ENCODE assay signal across 10 cellular contexts in genomic region chr7:1925349-1925748, GRCh38.
DNase-seq lines count a peak whose midpoint lies in the region; ATAC-seq and TF ChIP-seq lines count a peak whose summit lies in the region.
"Had no signal": no experiment of that assay in that cellular context is flagged by ENCODE, and none has a peak within 500 bp of the region (broad histone marks: within the 10 kb centered on the region; RNA-seq: fewer than 3 reads in every experiment).

No MANE protein-coding gene starts in this region.

- no peak overlapping the region for H3K27ac ChIP-seq in CD8-positive, alpha-beta memory T cell (ENCODE audit: low read depth, low read length)
- no peak overlapping the region for H3K27ac ChIP-seq in fibroblast of lung (ENCODE audit: insufficient read depth, low read length)
- H3K27ac ChIP-seq: parathyroid adenoma had no signal

- no peaks in the 10 kb centered on the region for H3K36me3 ChIP-seq in CD8-positive, alpha-beta memory T cell (ENCODE audit: insufficient read depth, low read length)
- no peaks in the 10 kb centered on the region for H3K36me3 ChIP-seq in fibroblast of lung (ENCODE audit: control insufficient read depth, insufficient read depth, low read length)

- no peaks in the 10 kb centered on the region for H3K9me3 Mint-ChIP-seq in CD8-positive, alpha-beta memory T cell

- POLR2A ChIA-PET in AG04449 (lab: Yijun Ruan, JAX) = no interaction called here
- POLR2A ChIA-PET in CD8-positive, alpha-beta memory T cell (lab: Charles Lee) = no interaction called here

- H3K36me3 Mint-ChIP-seq in CD8-positive, alpha-beta memory T cell = peaks cover 0 to 33% (median 5%) of the 10 kb centered on the region in 3 donors

- peaks cover 66 to 76% (median 73%) of the 10 kb centered on the region in 3 donors for H3K4me1 Mint-ChIP-seq in CD8-positive, alpha-beta memory T cell

- no peaks in the 10 kb centered on the region for H3K79me2 ChIP-seq in fibroblast of lung (ENCODE audit: control insufficient read depth, insufficient read depth, low read length)
- H3K79me2 ChIP-seq: parathyroid adenoma had no signal

- peak overlapping the region; percentile 1 to 67 (median 56) for H3K4me3 Mint-ChIP-seq in CD8-positive, alpha-beta memory T cell

- H4K20me1 ChIP-seq in fibroblast of lung (ENCODE audit: control insufficient read depth, extremely low read depth, insufficient read depth, low read length) = no peaks in the 10 kb centered on the region

- ATAC-seq in sciatic nerve = no peak

- H3K4me3 ChIP-seq in AG04449 (ENCODE audit: low read depth, low read length) (no peak overlapping the region), fibroblast of lung (replicated peaks in 1 of 4; ENCODE audit: control extremely low read depth in 1 of 4, insufficient read depth in 1 of 4, low read depth in 3 of 4, low read length in 4 of 4) (no peak overlapping the region)
- H3K4me3 ChIP-seq in CD8-positive, alpha-beta memory T cell (ENCODE audit: low read length) = peak overlapping the region; percentile 21

- peak overlapping the region in 5 of 8 donors; percentile 17 to 95 (median 76) for H3K27ac Mint-ChIP-seq in CD8-positive, alpha-beta memory T cell

- no peak overlapping the region for H2AFZ ChIP-seq in fibroblast of lung (ENCODE audit: low read length)
- H2AFZ ChIP-seq: parathyroid adenoma had no signal

- TF ChIP-seq CTCF in AG04449 (IDR thresholded peaks at IDR 0.05; ENCODE audit: insufficient read depth, low read length, missing control alignments) = peak; percentile 15
- peak; percentile 22 to 36 for TF ChIP-seq CTCF in fibroblast of lung (conservative IDR thresholded peaks at IDR 0.05 in 1 of 2, IDR thresholded peaks at IDR 0.05 in 1 of 2; ENCODE audit: low read depth in 1 of 2, low read length in 2 of 2)

- DNase-seq in AG04449 (ENCODE audit: low read depth, low spot score) (no peak), SK-N-DZ (ENCODE audit: low spot score) (peak; percentile 35), fibroblast of lung (ENCODE audit: low read depth in 2 of 2) (peak in 1 of 2 donors; percentile 28), NOMO-1 treated with dmso at 0.1 percent for 144 hours (lab: John Stamatoyannopoulos, UW; ENCODE audit: unreplicated experiment) (no peak), NCI-H1694 (lab: John Stamatoyannopoulos, UW) (no peak), sciatic nerve (ENCODE audit: low spot score) (no peak), AG20443 (ENCODE audit: low spot score) (no peak)
- peak in 1 of 5 donors; percentile 23 for DNase-seq in CD8-positive, alpha-beta memory T cell
- DNase-seq: RPMI8226 had no signal

- no peaks in the 10 kb centered on the region for H3K27me3 ChIP-seq in CD8-positive, alpha-beta memory T cell (ENCODE audit: insufficient read depth, low read length, poor library complexity, severe bottlenecking)
- H3K27me3 ChIP-seq in fibroblast of lung (ENCODE audit: control insufficient read depth, insufficient read depth, low read length) = no peaks in the 10 kb centered on the region

- CTCF ChIA-PET in AG04449 (lab: Yijun Ruan, JAX) = interaction anchor here (1.0 kb wide), 1 partner anchor 24 kb away, joined by 3 read pairs; no protein-coding TSS in a partner anchor
- CTCF ChIA-PET in CD8-positive, alpha-beta memory T cell (lab: Charles Lee) = no interaction called here

- no peak overlapping the region for H3K4me2 ChIP-seq in fibroblast of lung (ENCODE audit: extremely low read depth, insufficient read depth, low read length)

- no peak overlapping the region for H3K9ac ChIP-seq in fibroblast of lung (ENCODE audit: insufficient read depth, low read length)
- H3K9ac ChIP-seq: parathyroid adenoma had no signal

- H3K4me1 ChIP-seq in CD8-positive, alpha-beta memory T cell (ENCODE audit: insufficient read depth, low read length) = peaks cover 73% of the 10 kb centered on the region
- H3K4me1 ChIP-seq in fibroblast of lung (ENCODE audit: control insufficient read depth, extremely low read depth, insufficient read depth, low read length) = peaks cover 5% of the 10 kb centered on the region
- H3K4me1 ChIP-seq: parathyroid adenoma had no signal

- intact Hi-C loops in sciatic nerve (cut with DNase I) = no loop called here

- no peaks in the 10 kb centered on the region for H3K9me3 ChIP-seq in CD8-positive, alpha-beta memory T cell (ENCODE audit: low read length)
- H3K9me3 ChIP-seq in fibroblast of lung (ENCODE audit: control insufficient read depth, insufficient read depth, low read depth, low read length) = no peaks in the 10 kb centered on the region

- no peaks in the 10 kb centered on the region for H3K27me3 Mint-ChIP-seq in CD8-positive, alpha-beta memory T cell
